In the genomic region with DNA sequence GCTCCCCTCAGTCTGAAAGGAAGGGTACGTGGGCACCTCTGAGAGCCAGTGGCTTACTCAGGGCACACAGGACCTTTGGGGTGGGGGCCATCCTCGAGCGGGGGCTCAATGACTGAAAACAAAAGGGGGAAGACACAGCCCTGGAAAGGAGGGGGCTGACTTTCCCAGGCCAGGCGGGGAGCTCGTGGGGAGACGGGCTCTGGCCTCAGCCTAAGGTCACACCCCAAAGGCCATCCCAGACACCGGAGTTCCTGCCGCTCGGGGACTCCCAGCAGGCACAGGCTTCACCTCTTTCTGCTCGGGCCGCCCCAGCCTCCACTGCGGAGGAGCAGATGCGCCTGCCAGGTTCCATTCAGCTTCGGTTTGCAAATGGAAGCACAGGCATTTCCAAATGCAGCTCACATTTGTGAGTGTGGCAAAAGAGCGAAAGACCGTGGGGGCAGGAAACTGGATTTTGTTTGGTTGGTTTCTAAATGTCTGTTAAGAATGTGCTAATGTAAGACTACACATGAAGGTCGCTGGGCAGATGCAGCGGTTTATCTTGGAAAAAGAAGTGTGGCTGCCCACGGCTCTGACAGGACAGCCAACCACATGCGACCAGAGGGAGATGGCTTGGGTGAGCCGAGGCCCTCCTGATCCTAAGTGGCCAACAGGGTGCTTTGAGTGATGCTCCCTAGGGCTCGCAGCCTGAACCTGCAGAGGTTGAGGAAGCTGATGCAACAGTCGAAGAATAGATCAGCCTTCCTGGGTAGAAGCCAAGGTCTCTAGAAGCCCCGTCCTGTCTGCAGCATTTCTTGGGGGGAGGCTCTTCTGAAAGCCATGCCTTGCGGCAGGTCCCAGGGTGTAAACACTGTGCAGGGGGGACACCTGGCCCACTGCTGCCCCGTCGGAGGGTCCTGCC, we compare ENCODE assay signal across 8 cellular contexts.
DNase-seq lines count a peak whose midpoint lies in the region; ATAC-seq and TF ChIP-seq lines count a peak whose summit lies in the region.

No MANE protein-coding gene starts in this region.

- CTCF ChIA-PET in Calu3 (lab: Charles Lee): no interaction called here

- H3K27me3 ChIP-seq in esophagus squamous epithelium: no peaks in the 10 kb centered on the region

- peak overlapping the region in 1 of 4 donors; percentile 21 for H3K4me3 ChIP-seq in esophagus squamous epithelium

- H3K4me3 Mint-ChIP-seq in Calu3 (ENCODE audit: low read depth, unreplicated experiment): no peak overlapping the region

- WGBS in esophagus squamous epithelium, 2 donors: 72 to 84% methylated on average over 8 to 12 of the region's 27 CpGs

- BruUV-seq in Calu3 (replicated peaks; lab: Mats Ljungman, UMichigan): no TSS peak

- DNase-seq in H4 (ENCODE audit: low spot score): peak; percentile 32
- DNase-seq in SKM-1 treated with dmso at 0.1 percent for 144 hours (lab: John Stamatoyannopoulos, UW; ENCODE audit: unreplicated experiment): peak; percentile 35
- no peak for DNase-seq in esophagus squamous epithelium (lab: John Stamatoyannopoulos, UW)
- DNase-seq in sciatic nerve (ENCODE audit: low spot score): no peak
- no peak for DNase-seq in NCI-H748 (lab: John Stamatoyannopoulos, UW; ENCODE audit: unreplicated experiment)
- DNase-seq in HCEC 1CT: no peak
- DNase-seq in AG08396 (ENCODE audit: low spot score): no peak
- DNase-seq in Calu3: no peak

- peaks cover 34% of the 10 kb centered on the region for H3K4me1 Mint-ChIP-seq in Calu3 (ENCODE audit: low read depth, unreplicated experiment)

- H3K36me3 Mint-ChIP-seq in Calu3 (ENCODE audit: insufficient read depth, unreplicated experiment): peaks cover 5% of the 10 kb centered on the region

- intact Hi-C loops in esophagus squamous epithelium (cut with DNase I) (no loop called here), sciatic nerve (cut with DNase I) (no loop called here), Calu3 (cut with micrococcal nuclease; ENCODE audit: unreplicated experiment) (loop anchor here (10.0 kb wide), 1 partner anchor 131 kb away; no protein-coding TSS in a partner anchor)

- TF ChIP-seq POLR2A in esophagus squamous epithelium (IDR thresholded peaks at IDR 0.05): no peak

- H3K27ac Mint-ChIP-seq in Calu3 (ENCODE audit: unreplicated experiment): no peak overlapping the region

- H3K36me3 ChIP-seq in esophagus squamous epithelium: no peaks in the 10 kb centered on the region

- H3K9me3 ChIP-seq in esophagus squamous epithelium: no peaks in the 10 kb centered on the region

- no peaks in the 10 kb centered on the region for H3K9me3 Mint-ChIP-seq in Calu3 (ENCODE audit: low read depth, unreplicated experiment)

- peak; percentile 35 for ATAC-seq in sciatic nerve

- no peaks in the 10 kb centered on the region for H3K27me3 Mint-ChIP-seq in Calu3 (ENCODE audit: unreplicated experiment)

- peak overlapping the region; percentile 68 to 90 (median 85) for H3K27ac ChIP-seq in esophagus squamous epithelium

- H3K4me1 ChIP-seq in esophagus squamous epithelium: peaks cover 48 to 99% (median 66%) of the 10 kb centered on the region in 3 donors

- TF ChIP-seq CTCF in esophagus squamous epithelium (IDR thresholded peaks at IDR 0.05) (no peak), Calu3 (IDR thresholded peaks at IDR 0.05; ENCODE audit: unreplicated experiment) (no peak)

Comparison
In these comparisons a context has a peak if more than half of its experiments do, and no peak if none do; other contexts are left out.
1. DNase-seq: peak in H4 (single experiment) and SKM-1 treated with dmso at 0.1 percent for 144 hours (single experiment); none in esophagus squamous epithelium (single experiment), sciatic nerve (single experiment), NCI-H748 (single experiment), HCEC 1CT (single experiment), AG08396 (single experiment) and Calu3 (single experiment).